In the genomic region with DNA sequence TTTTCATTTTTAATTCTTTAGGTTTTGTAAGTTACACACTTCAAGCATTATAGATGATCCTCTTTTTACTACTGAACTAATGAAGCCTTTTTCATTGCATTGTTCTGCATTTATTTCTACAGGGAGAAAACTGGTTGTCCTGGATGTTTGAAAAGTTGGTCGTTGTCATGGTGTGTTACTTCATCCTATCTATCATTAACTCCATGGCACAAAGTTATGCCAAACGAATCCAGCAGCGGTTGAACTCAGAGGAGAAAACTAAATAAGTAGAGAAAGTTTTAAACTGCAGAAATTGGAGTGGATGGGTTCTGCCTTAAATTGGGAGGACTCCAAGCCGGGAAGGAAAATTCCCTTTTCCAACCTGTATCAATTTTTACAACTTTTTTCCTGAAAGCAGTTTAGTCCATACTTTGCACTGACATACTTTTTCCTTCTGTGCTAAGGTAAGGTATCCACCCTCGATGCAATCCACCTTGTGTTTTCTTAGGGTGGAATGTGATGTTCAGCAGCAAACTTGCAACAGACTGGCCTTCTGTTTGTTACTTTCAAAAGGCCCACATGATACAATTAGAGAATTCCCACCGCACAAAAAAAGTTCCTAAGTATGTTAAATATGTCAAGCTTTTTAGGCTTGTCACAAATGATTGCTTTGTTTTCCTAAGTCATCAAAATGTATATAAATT, we compare ENCODE assay signal across 8 cellular contexts. TPM values are rescaled to one million over a fixed set of nuclear protein-coding genes. Genes with fewer than 3 reads are reported as not detected.
DNase-seq lines count a peak whose midpoint lies in the region; ATAC-seq and TF ChIP-seq lines count a peak whose summit lies in the region.

No MANE protein-coding gene starts in this region.

- no peaks in the 10 kb centered on the region for H3K27me3 Mint-ChIP-seq in activated T-cell treated with anti-CD3 and anti-CD28 coated beads, Interleukin-2, amount 50 U/mL, for 4 hours (ENCODE audit: low read depth)
- H3K27me3 Mint-ChIP-seq in activated T-helper 2 cell treated with anti-CD3 and anti-CD28 coated beads, Interferon-gamma antibody, Interleukin-2, Interleukin-4, amounts not matched to agents 10 μg/mL and 5 μg/mL and 100 μg/mL, durations not matched to agents 14 hours and 24 hours and 36 hours (ENCODE audit: low read depth), result peaks cover 4% of the 10 kb centered on the region

- DNase-seq in activated T-cell treated with anti-CD3 and anti-CD28 coated beads, Interleukin-2, amount 50 U/mL, for 4 hours, result peak; percentile 10
- DNase-seq in activated T-cell treated with anti-CD3 and anti-CD28 coated beads, Interleukin-2, amount 50 U/mL, for 1 hour, result no peak
- no peak for DNase-seq in activated T-helper 2 cell treated with anti-CD3 and anti-CD28 coated beads, Interferon-gamma antibody, Interleukin-2, Interleukin-4, amounts not matched to agents 10 μg/mL and 5 μg/mL and 100 μg/mL, durations not matched to agents 14 hours and 24 hours and 36 hours (ENCODE audit: low spot score)
- DNase-seq in thoracic aorta (ENCODE audit: low spot score) (no peak), medulla oblongata (ENCODE audit: extremely low spot score) (no peak), NCI-H146 (lab: John Stamatoyannopoulos, UW) (no peak)

- H3K4me3 ChIP-seq in iPS-18c (ENCODE audit: insufficient read depth, low read depth, low read length) (peak overlapping the region; percentile 84), thoracic aorta (peak overlapping the region; percentile 77)

- no peak for ATAC-seq in activated T-cell treated with anti-CD3 and anti-CD28 coated beads, Interleukin-2, amount 50 U/mL, for 4 hours
- ATAC-seq in thoracic aorta (ENCODE audit: insufficient number of reproducible peaks, low FRiP score, low read depth), result no peak
- no peak for ATAC-seq in HG02678 (IDR thresholded peaks at IDR 0.05; ENCODE audit: unreplicated experiment)

- H3K36me3 Mint-ChIP-seq in activated T-cell treated with anti-CD3 and anti-CD28 coated beads, Interleukin-2, amount 50 U/mL, for 4 hours (ENCODE audit: insufficient read depth), result peaks cover 50% of the 10 kb centered on the region
- peaks cover 63% of the 10 kb centered on the region for H3K36me3 Mint-ChIP-seq in activated T-helper 2 cell treated with anti-CD3 and anti-CD28 coated beads, Interferon-gamma antibody, Interleukin-2, Interleukin-4, amounts not matched to agents 10 μg/mL and 5 μg/mL and 100 μg/mL, durations not matched to agents 14 hours and 24 hours and 36 hours (ENCODE audit: low read depth)

- peak overlapping the region; percentile 99 for H3K27ac Mint-ChIP-seq in activated T-helper 2 cell treated with anti-CD3 and anti-CD28 coated beads, Interferon-gamma antibody, Interleukin-2, Interleukin-4, amounts not matched to agents 10 μg/mL and 5 μg/mL and 100 μg/mL, durations not matched to agents 14 hours and 24 hours and 36 hours

- no peaks in the 10 kb centered on the region for H3K36me3 ChIP-seq in thoracic aorta

- TF ChIP-seq CTCF in thoracic aorta (IDR thresholded peaks at IDR 0.05), result no peak

- H3K9me3 ChIP-seq in iPS-18c (ENCODE audit: control insufficient read depth, insufficient read depth, low read length) (no peaks in the 10 kb centered on the region), thoracic aorta (no peaks in the 10 kb centered on the region)

- peaks cover 6 to 36% of the 10 kb centered on the region in 2 donors for H3K4me1 ChIP-seq in thoracic aorta (ENCODE audit: control insufficient read depth in 1 of 2, low read depth in 2 of 2)

- peak overlapping the region; percentile 89 to 98 for H3K27ac ChIP-seq in thoracic aorta

- peak overlapping the region; percentile 100 for H3K4me3 Mint-ChIP-seq in activated T-cell treated with anti-CD3 and anti-CD28 coated beads, Interleukin-2, amount 50 U/mL, for 4 hours
- H3K4me3 Mint-ChIP-seq in activated T-helper 2 cell treated with anti-CD3 and anti-CD28 coated beads, Interferon-gamma antibody, Interleukin-2, Interleukin-4, amounts not matched to agents 10 μg/mL and 5 μg/mL and 100 μg/mL, durations not matched to agents 14 hours and 24 hours and 36 hours (ENCODE audit: low read depth), result peak overlapping the region; percentile 98

- H3K27me3 ChIP-seq in thoracic aorta (replicated peaks; ENCODE audit: insufficient read depth), result no peaks in the 10 kb centered on the region

- no peaks in the 10 kb centered on the region for H3K9me3 Mint-ChIP-seq in activated T-cell treated with anti-CD3 and anti-CD28 coated beads, Interleukin-2, amount 50 U/mL, for 4 hours
- no peaks in the 10 kb centered on the region for H3K9me3 Mint-ChIP-seq in activated T-helper 2 cell treated with anti-CD3 and anti-CD28 coated beads, Interferon-gamma antibody, Interleukin-2, Interleukin-4, amounts not matched to agents 10 μg/mL and 5 μg/mL and 100 μg/mL, durations not matched to agents 14 hours and 24 hours and 36 hours

- peaks cover 22% of the 10 kb centered on the region for H3K4me1 Mint-ChIP-seq in activated T-cell treated with anti-CD3 and anti-CD28 coated beads, Interleukin-2, amount 50 U/mL, for 4 hours (ENCODE audit: low read depth)
- H3K4me1 Mint-ChIP-seq in activated T-helper 2 cell treated with anti-CD3 and anti-CD28 coated beads, Interferon-gamma antibody, Interleukin-2, Interleukin-4, amounts not matched to agents 10 μg/mL and 5 μg/mL and 100 μg/mL, durations not matched to agents 14 hours and 24 hours and 36 hours (ENCODE audit: low read depth), result peaks cover 26% of the 10 kb centered on the region

- intact Hi-C loops in activated T-helper 2 cell treated with anti-CD3 and anti-CD28 coated beads, Interferon-gamma antibody, Interleukin-2, Interleukin-4, amounts not matched to agents 10 μg/mL and 5 μg/mL and 100 μg/mL, durations not matched to agents 14 hours and 24 hours and 36 hours (cut with micrococcal nuclease), result no loop called here

RNA-seq across cellular contexts. Expression of a gene that starts 53.0 kb away (rescaled TPM):
- total RNA-seq in activated T-cell treated with anti-CD3 and anti-CD28 coated beads, Interleukin-2, amount 50 U/mL, for 4 hours, result 1 to 10 TPM; 6.5 to 9.6 (median 8.0) TPM
- total RNA-seq in activated T-helper 2 cell treated with anti-CD3 and anti-CD28 coated beads, Interferon-gamma antibody, Interleukin-2, Interleukin-4, amounts not matched to agents 10 μg/mL and 5 μg/mL and 100 μg/mL, durations not matched to agents 14 hours and 24 hours and 36 hours, result 8.2 and 9.3 TPM in 2 replicates
- 10 to 100 TPM; 11.0 to 28.0 TPM for total RNA-seq in thoracic aorta

RNA-seq across cellular contexts. Expression of a gene that starts 53.1 kb away (rescaled TPM):
- total RNA-seq in activated T-cell treated with anti-CD3 and anti-CD28 coated beads, Interleukin-2, amount 50 U/mL, for 4 hours, result 10 to 100 TPM; 45.3 to 50.1 (median 49.6) TPM
- 65.9 and 70.1 TPM in 2 replicates for total RNA-seq in activated T-helper 2 cell treated with anti-CD3 and anti-CD28 coated beads, Interferon-gamma antibody, Interleukin-2, Interleukin-4, amounts not matched to agents 10 μg/mL and 5 μg/mL and 100 μg/mL, durations not matched to agents 14 hours and 24 hours and 36 hours
- total RNA-seq in thoracic aorta, result 10 to 100 TPM; 31.0 to 62.6 TPM
